In the genomic region with DNA sequence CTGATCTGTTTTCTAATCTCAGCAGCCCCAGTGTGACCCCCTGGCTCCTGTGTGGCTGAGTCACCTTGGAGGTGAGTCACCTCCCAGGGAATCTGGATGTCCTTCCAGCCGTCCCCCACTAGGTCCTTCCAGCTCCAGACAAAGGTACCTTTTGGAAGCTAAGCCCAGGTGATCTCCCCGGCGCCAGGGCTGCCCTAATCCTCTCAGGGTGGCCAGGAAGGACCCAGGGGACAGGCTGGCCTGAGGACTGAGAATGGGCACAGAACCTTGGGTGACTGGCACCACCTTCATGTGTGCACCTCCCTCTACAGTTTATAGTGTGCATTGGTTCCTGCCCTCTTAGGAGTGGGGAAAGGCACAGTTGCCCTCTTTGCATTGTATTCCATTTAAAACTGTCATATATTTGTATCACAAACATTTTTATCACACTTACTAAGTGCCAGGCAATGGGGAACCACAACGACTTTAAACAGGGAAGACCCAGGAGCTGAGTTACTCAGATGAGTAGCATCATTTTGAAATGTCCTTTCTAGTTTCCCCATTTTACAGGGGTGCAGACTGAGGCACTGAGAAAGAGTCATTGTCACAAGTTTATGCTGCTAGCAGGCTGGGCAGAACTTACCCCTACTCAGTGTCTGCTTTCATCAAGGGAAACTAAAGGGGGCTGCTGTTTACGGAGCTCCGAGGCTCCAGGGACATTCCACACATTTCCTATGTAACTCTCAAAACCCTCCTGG, we compare ENCODE assay signal across 9 cellular contexts. TPM values are rescaled to one million over a fixed set of nuclear protein-coding genes. Genes with fewer than 3 reads are reported as not detected.
DNase-seq lines count a peak whose midpoint lies in the region; ATAC-seq and TF ChIP-seq lines count a peak whose summit lies in the region.
"Had no signal": no experiment of that assay in that cellular context is flagged by ENCODE, and none has a peak within 500 bp of the region (broad histone marks: within the 10 kb centered on the region; RNA-seq: fewer than 3 reads in every experiment).

No MANE protein-coding gene starts in this region.

- WGBS in right lobe of liver (ENCODE audit: insufficient coverage, low coverage, low lambda C conversion rate, missing lambda C conversion rate) = 77% methylated on average over 3 of the region's 6 CpGs

- H3K4me1 Mint-ChIP-seq in activated B cell treated with CpG ODN at 0.5 μM for 24 hours = no peaks in the 10 kb centered on the region

- in situ Hi-C loops in GM13976 (cut with MboI; ENCODE audit: low sequenced_read_pairs, unreplicated experiment) = no loop called here

- intact Hi-C loops in activated B cell treated with CpG ODN at 0.5 μM for 24 hours (cut with micrococcal nuclease) (loop anchor here (1.0 to 5.0 kb wide), 2 partner anchors 175 to 285 kb away; no protein-coding TSS in a partner anchor), right lobe of liver (cut with DNase I) (no loop called here)

- no peaks in the 10 kb centered on the region for H4K20me1 ChIP-seq in DOHH2 (ENCODE audit: control insufficient read depth, insufficient read depth, low read depth, low read length)

- no peak overlapping the region for H3K4me3 ChIP-seq in DOHH2 (ENCODE audit: low read length)
- no peak overlapping the region for H3K4me3 ChIP-seq in right lobe of liver

- DNase-seq in HPDE6-E6E7 (ENCODE audit: extremely low spot score) = peak; percentile 34
- DNase-seq in activated B cell treated with CpG ODN at 0.5 μM for 24 hours = no peak
- DNase-seq in right lobe of liver = no peak
- no peak for DNase-seq in NCI-H1105 treated with DMSO at 0.1 percent for 48 hours (lab: John Stamatoyannopoulos, UW)
- no peak for DNase-seq in GM13976 (ENCODE audit: low spot score)
- no peak for DNase-seq in NCI-H2227 treated with DMSO at 0.1 percent for 48 hours (lab: John Stamatoyannopoulos, UW)

- CTCF ChIA-PET in activated B cell treated with CpG ODN at 0.5 μM for 24 hours (lab: Charles Lee) = interaction anchor here (0.8 to 2.5 kb wide), 3 partner anchors 176 to 414 kb away, joined by 3 to 17 read pairs (median 3); no protein-coding TSS in a partner anchor

- no peak overlapping the region for H3K27ac Mint-ChIP-seq in activated B cell treated with CpG ODN at 0.5 μM for 24 hours

- TF ChIP-seq POLR2A in right lobe of liver (IDR thresholded peaks at IDR 0.05) = no peak

- POLR2A ChIA-PET in activated B cell treated with CpG ODN at 0.5 μM for 24 hours (lab: Charles Lee) = interaction anchor here (1.0 kb wide), 1 partner anchor 105 kb away, joined by 4 read pairs; no protein-coding TSS in a partner anchor

- no peaks in the 10 kb centered on the region for H3K9me2 ChIP-seq in DOHH2 (replicated peaks; ENCODE audit: control insufficient read depth, low read length)

- H3K27me3 ChIP-seq in DOHH2 (ENCODE audit: control insufficient read depth, low read length) = no peaks in the 10 kb centered on the region; the same call in 1 of the 2 replicates
- H3K27me3 ChIP-seq in right lobe of liver = no peaks in the 10 kb centered on the region

- no peaks in the 10 kb centered on the region for H3F3A ChIP-seq in DOHH2 (ENCODE audit: control insufficient read depth, insufficient read depth)

- H3K9me3 ChIP-seq in DOHH2 (ENCODE audit: control insufficient read depth, insufficient read depth, low read length) = no peaks in the 10 kb centered on the region
- no peaks in the 10 kb centered on the region for H3K9me3 ChIP-seq in right lobe of liver

- no peaks in the 10 kb centered on the region for H3K79me2 ChIP-seq in DOHH2 (ENCODE audit: control insufficient read depth, low read length)

- no peaks in the 10 kb centered on the region for H3K36me3 Mint-ChIP-seq in activated B cell treated with CpG ODN at 0.5 μM for 24 hours (ENCODE audit: low read depth)

- TF ChIP-seq CTCF in DOHH2 (IDR thresholded peaks at IDR 0.05; ENCODE audit: low read depth, low read length, poor library complexity, severe bottlenecking) = peak; percentile 65
- TF ChIP-seq CTCF in activated B cell treated with CpG ODN at 0.5 μM for 24 hours (IDR thresholded peaks at IDR 0.05) = no peak
- peak; percentile 4 to 27 (median 26) for TF ChIP-seq CTCF in right lobe of liver (IDR thresholded peaks at IDR 0.05)
- no peak for TF ChIP-seq CTCF in GM13976 (IDR thresholded peaks at IDR 0.05; ENCODE audit: borderline replicate concordance, control extremely low read depth, extremely low read depth, insufficient read depth, missing control alignments)

- H3K27ac ChIP-seq in DOHH2 (ENCODE audit: low read depth, low read length) = no peak overlapping the region
- H3K27ac ChIP-seq in right lobe of liver = no peak overlapping the region

- no peak overlapping the region for H3K4me2 ChIP-seq in DOHH2 (ENCODE audit: low read length)

- no peaks in the 10 kb centered on the region for H3K4me1 ChIP-seq in DOHH2 (ENCODE audit: control insufficient read depth, low read length)
- no peaks in the 10 kb centered on the region for H3K4me1 ChIP-seq in right lobe of liver

- no peaks in the 10 kb centered on the region for H3K9me3 Mint-ChIP-seq in activated B cell treated with CpG ODN at 0.5 μM for 24 hours

- peaks cover 3% of the 10 kb centered on the region for H3K27me3 Mint-ChIP-seq in activated B cell treated with CpG ODN at 0.5 μM for 24 hours

- H3K4me3 Mint-ChIP-seq in activated B cell treated with CpG ODN at 0.5 μM for 24 hours = no peak overlapping the region

- H3K36me3 ChIP-seq in DOHH2 (ENCODE audit: control insufficient read depth, low read length) (no peaks in the 10 kb centered on the region), right lobe of liver (no peaks in the 10 kb centered on the region)

- ATAC-seq in activated B cell treated with CpG ODN at 0.5 μM for 24 hours (ENCODE audit: low read depth) (peak; percentile 45), right lobe of liver (peak in 3 of 4 donors; percentile 16 to 50 (median 38)), HG03354 (IDR thresholded peaks at IDR 0.05; ENCODE audit: poor library complexity, severe bottlenecking, unreplicated experiment) (no peak)

RNA-seq across cellular contexts. Expression of gene BPIFB4, which starts 2.6 kb away (rescaled TPM):
- not detected in 2 replicates for total RNA-seq in activated B cell treated with CpG ODN at 0.5 μM for 24 hours
- total RNA-seq in right lobe of liver = not detected
- total RNA-seq: RPMI7951 had no signal

RNA-seq across cellular contexts. Expression of gene BPIFB3, which starts 23.1 kb away (rescaled TPM):
- total RNA-seq in activated B cell treated with CpG ODN at 0.5 μM for 24 hours = not detected in 2 replicates
- not detected for total RNA-seq in right lobe of liver
- total RNA-seq: RPMI7951 had no signal

RNA-seq across cellular contexts. Expression of gene BPIFB6, which starts 45.4 kb away (rescaled TPM):
- total RNA-seq in activated B cell treated with CpG ODN at 0.5 μM for 24 hours (not detected in 2 replicates), right lobe of liver (not detected)
- total RNA-seq: RPMI7951 had no signal

Comparison
In these comparisons a context has a peak if more than half of its experiments do, and no peak if none do; other contexts are left out.
1. CTCF ChIP-seq: peak in DOHH2 (single experiment) and right lobe of liver (4 of 4); none in activated B cell treated with CpG ODN at 0.5 μM for 24 hours (single experiment) and GM13976 (single experiment).